In the genomic region with DNA sequence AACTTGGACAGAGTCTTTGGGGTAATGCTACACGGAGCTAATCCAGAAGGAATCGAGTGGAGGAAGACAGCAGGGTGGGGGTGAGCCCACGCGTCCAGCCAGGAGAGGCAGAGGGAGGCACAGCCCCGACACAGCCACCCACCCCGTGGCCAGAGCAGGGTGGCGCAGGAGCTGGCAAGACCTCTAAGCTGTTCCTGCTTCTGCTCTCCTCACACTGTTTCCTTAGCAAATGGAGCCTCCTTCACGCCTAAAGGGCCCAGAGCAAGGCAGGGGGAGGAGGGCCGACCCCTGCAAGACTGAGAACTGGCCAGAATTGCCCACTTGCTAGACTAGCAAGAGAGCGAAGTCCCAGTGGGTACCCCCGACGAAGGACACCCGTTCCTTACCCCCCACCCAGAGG, we compare ENCODE assay signal across 27 cellular contexts.
DNase-seq lines count a peak whose midpoint lies in the region; ATAC-seq and TF ChIP-seq lines count a peak whose summit lies in the region.
"Had no signal": no experiment of that assay in that cellular context is flagged by ENCODE, and none has a peak within 500 bp of the region (broad histone marks: within the 10 kb centered on the region; RNA-seq: fewer than 3 reads in every experiment).

No MANE protein-coding gene starts in this region.

- H3K4me1 ChIP-seq in HEK293 (ENCODE audit: control insufficient read depth, insufficient read depth, low read length) (no peaks in the 10 kb centered on the region), ascending aorta (peaks cover 0 to 7% of the 10 kb centered on the region in 2 donors), neural progenitor cell (no peaks in the 10 kb centered on the region), MM.1S (ENCODE audit: low read length) (no peaks in the 10 kb centered on the region)
- H3K4me1 ChIP-seq: body of pancreas, parathyroid adenoma, right lobe of liver, upper lobe of left lung had no signal

- no peak for ATAC-seq in stimulated activated naive B cell treated with anti-CD40 and anti-IgM and Interleukin-4, amounts not matched to agents 10 μg/mL and 1 μg/mL and 100 μg/mL, for 72 hours (replicated peaks)
- ATAC-seq: activated CD8-positive, alpha-beta memory T cell treated with anti-CD3 and anti-CD28 coated beads, Interleukin-2, amount 10 ng/mL, durations not matched to agents 7 days and 5 days; body of pancreas; naive thymus-derived CD4-positive, alpha-beta T cell; right lobe of liver had no signal

- H3K27me3 ChIP-seq in ascending aorta (no peaks in the 10 kb centered on the region), neural progenitor cell (no peaks in the 10 kb centered on the region), MM.1S (replicated peaks; ENCODE audit: insufficient read depth, low read length) (no peaks in the 10 kb centered on the region)
- H3K27me3 ChIP-seq: body of pancreas, esophagus muscularis mucosa, right lobe of liver, upper lobe of left lung had no signal

- no peak for DNase-seq in AG10803 (ENCODE audit: low read depth)
- no peak for DNase-seq in ascending aorta (ENCODE audit: low spot score in 2 of 2)
- no peak for DNase-seq in neural progenitor cell (ENCODE audit: low spot score)
- no peak for DNase-seq in foreskin melanocyte
- no peak for DNase-seq in MM.1S
- no peak for DNase-seq in DMS153 (lab: John Stamatoyannopoulos, UW)
- no peak for DNase-seq in stimulated activated naive B cell treated with anti-CD40 and anti-IgM and Interleukin-4, amounts not matched to agents 10 μg/mL and 1 μg/mL and 100 μg/mL, for 72 hours
- DNase-seq: activated CD4-positive, alpha-beta T cell treated with anti-CD3 and anti-CD28 coated beads, Interleukin-2, amount 10 ng/mL, durations not matched to agents 24 days and 14 days; activated CD8-positive, alpha-beta memory T cell treated with anti-CD3 and anti-CD28 coated beads, Interleukin-2, amount 10 ng/mL, durations not matched to agents 7 days and 5 days; activated naive CD8-positive, alpha-beta T cell treated with anti-CD3 and anti-CD28 coated beads for 36 hours; body of pancreas; CD4-positive, alpha-beta memory T cell; HFFc6; kidney glomerular epithelial cell; mesendoderm; naive thymus-derived CD4-positive, alpha-beta T cell; NCI-H2081 treated with DMSO at 0.1 percent for 48 hours; PC-9; right lobe of liver; stimulated activated CD4-positive, alpha-beta T cell treated with anti-CD3 and anti-CD28 coated beads, Interleukin-15, amount 100 ng/mL, for 24 hours; stimulated activated CD8-positive, alpha-beta memory T cell treated with anti-CD3 and anti-CD28 coated beads, Interleukin-4, amount 100 ng/mL, for 48 hours; T-helper 1 cell; upper lobe of left lung had no signal

- peaks cover 13% of the 10 kb centered on the region for H3K4me1 Mint-ChIP-seq in neural progenitor cell
- H3K4me1 Mint-ChIP-seq in stimulated activated naive B cell treated with anti-CD40 and anti-IgM and Interleukin-4, amounts not matched to agents 10 μg/mL and 1 μg/mL and 100 μg/mL, for 72 hours, result peaks cover 11 to 12% of the 10 kb centered on the region in 2 donors

- peak overlapping the region; percentile 46 for H3K27ac Mint-ChIP-seq in neural progenitor cell
- H3K27ac Mint-ChIP-seq in stimulated activated naive B cell treated with anti-CD40 and anti-IgM and Interleukin-4, amounts not matched to agents 10 μg/mL and 1 μg/mL and 100 μg/mL, for 72 hours, result no peak overlapping the region
- H3K27ac Mint-ChIP-seq: activated CD4-positive, alpha-beta T cell treated with anti-CD3 and anti-CD28 coated beads, Interleukin-2, amount 10 ng/mL, durations not matched to agents 24 days and 14 days; activated CD8-positive, alpha-beta memory T cell treated with anti-CD3 and anti-CD28 coated beads, Interleukin-2, amount 10 ng/mL, durations not matched to agents 7 days and 5 days; activated naive CD8-positive, alpha-beta T cell treated with anti-CD3 and anti-CD28 coated beads for 36 hours; HFFc6; naive thymus-derived CD4-positive, alpha-beta T cell had no signal

- POLR2A ChIA-PET in HEK293 (lab: Yijun Ruan, JAX), result no interaction called here

- H3K9me2 ChIP-seq in MM.1S (replicated peaks; ENCODE audit: insufficient read depth, low read length), result no peaks in the 10 kb centered on the region

- H3F3A ChIP-seq in neural progenitor cell (ENCODE audit: low read depth), result no peaks in the 10 kb centered on the region
- no peaks in the 10 kb centered on the region for H3F3A ChIP-seq in MM.1S (ENCODE audit: insufficient read depth, low read length)

- H3K4me3 Mint-ChIP-seq in neural progenitor cell, result no peak overlapping the region
- H3K4me3 Mint-ChIP-seq in stimulated activated naive B cell treated with anti-CD40 and anti-IgM and Interleukin-4, amounts not matched to agents 10 μg/mL and 1 μg/mL and 100 μg/mL, for 72 hours, result peak overlapping the region in 1 of 2 donors; percentile 21
- H3K4me3 Mint-ChIP-seq: activated CD4-positive, alpha-beta T cell treated with anti-CD3 and anti-CD28 coated beads, Interleukin-2, amount 10 ng/mL, durations not matched to agents 24 days and 14 days; activated CD8-positive, alpha-beta memory T cell treated with anti-CD3 and anti-CD28 coated beads, Interleukin-2, amount 10 ng/mL, durations not matched to agents 7 days and 5 days; activated naive CD8-positive, alpha-beta T cell treated with anti-CD3 and anti-CD28 coated beads for 36 hours; HFFc6 had no signal

- H3K27me3 Mint-ChIP-seq in neural progenitor cell (ENCODE audit: insufficient read depth, low read depth), result peaks cover 16% of the 10 kb centered on the region
- peaks cover 24 to 38% of the 10 kb centered on the region in 2 donors for H3K27me3 Mint-ChIP-seq in stimulated activated naive B cell treated with anti-CD40 and anti-IgM and Interleukin-4, amounts not matched to agents 10 μg/mL and 1 μg/mL and 100 μg/mL, for 72 hours

- H3K9me3 ChIP-seq in HEK293 (ENCODE audit: control insufficient read depth, insufficient read depth, low read depth, low read length) (no peaks in the 10 kb centered on the region), ascending aorta (no peaks in the 10 kb centered on the region), neural progenitor cell (ENCODE audit: low read depth) (no peaks in the 10 kb centered on the region), MM.1S (replicated peaks; ENCODE audit: insufficient read depth, low read length) (no peaks in the 10 kb centered on the region)
- H3K9me3 ChIP-seq: body of pancreas, esophagus muscularis mucosa, right lobe of liver, upper lobe of left lung had no signal

- H3K27ac ChIP-seq in HEK293 (ENCODE audit: extremely low read depth, low read depth, low read length) (no peak overlapping the region), ascending aorta (no peak overlapping the region), neural progenitor cell (no peak overlapping the region), MM.1S (ENCODE audit: low read length) (no peak overlapping the region)
- H3K27ac ChIP-seq: body of pancreas, coronary artery, esophagus muscularis mucosa, parathyroid adenoma, PC-9, right lobe of liver, upper lobe of left lung had no signal

- H3K36me3 Mint-ChIP-seq in neural progenitor cell, result peaks cover 2% of the 10 kb centered on the region
- H3K36me3 Mint-ChIP-seq in stimulated activated naive B cell treated with anti-CD40 and anti-IgM and Interleukin-4, amounts not matched to agents 10 μg/mL and 1 μg/mL and 100 μg/mL, for 72 hours, result peaks cover 2 to 3% of the 10 kb centered on the region in 2 donors
- H3K36me3 Mint-ChIP-seq: activated CD8-positive, alpha-beta memory T cell treated with anti-CD3 and anti-CD28 coated beads, Interleukin-2, amount 10 ng/mL, durations not matched to agents 7 days and 5 days; activated naive CD8-positive, alpha-beta T cell treated with anti-CD3 and anti-CD28 coated beads for 36 hours; CD4-positive, alpha-beta memory T cell had no signal

- H3K4me3 ChIP-seq in AG10803 (ENCODE audit: low read length) (no peak overlapping the region), HEK293 (ENCODE audit: low read depth, low read length) (no peak overlapping the region), ascending aorta (no peak overlapping the region), neural progenitor cell (no peak overlapping the region), MM.1S (ENCODE audit: low read length) (no peak overlapping the region)
- H3K4me3 ChIP-seq: body of pancreas, coronary artery, PC-9, right lobe of liver, upper lobe of left lung had no signal

- H3K79me2 ChIP-seq in neural progenitor cell (ENCODE audit: low read depth) (no peaks in the 10 kb centered on the region), MM.1S (ENCODE audit: low read length) (no peaks in the 10 kb centered on the region)
- H3K79me2 ChIP-seq: parathyroid adenoma had no signal

- CTCF ChIA-PET in HEK293 (lab: Yijun Ruan, JAX), result interaction anchor here (0.8 kb wide), 1 partner anchor 131 kb away, joined by 4 read pairs; no protein-coding TSS in a partner anchor

- H4K20me1 ChIP-seq in neural progenitor cell (ENCODE audit: low read depth) (no peaks in the 10 kb centered on the region), MM.1S (ENCODE audit: insufficient read depth, low read length) (no peaks in the 10 kb centered on the region)

- TF ChIP-seq CTCF in AG10803 (conservative IDR thresholded peaks at IDR 0.05; ENCODE audit: low read length) (peak; percentile 14; the same call in 1 of the 2 replicates), HEK293 (tag by site-specific recombination; IDR thresholded peaks at IDR 0.05) (no peak), ascending aorta (IDR thresholded peaks at IDR 0.05) (peak in 2 of 3 experiments; percentile 5 to 30), neural progenitor cell (IDR thresholded peaks at IDR 0.05) (no peak), MM.1S (IDR thresholded peaks at IDR 0.05; ENCODE audit: low read length) (no peak)

- H2AFZ ChIP-seq in neural progenitor cell (replicated peaks) (peak overlapping the region; percentile 10), MM.1S (ENCODE audit: low read length) (no peak overlapping the region)
- H2AFZ ChIP-seq: parathyroid adenoma, PC-9 had no signal

- H3K9ac ChIP-seq in neural progenitor cell (no peak overlapping the region), MM.1S (ENCODE audit: low read length) (no peak overlapping the region)
- H3K9ac ChIP-seq: parathyroid adenoma had no signal

- intact Hi-C loops in ascending aorta (cut with DNase I), result no loop called here

- H3K9me3 Mint-ChIP-seq in neural progenitor cell, result no peaks in the 10 kb centered on the region
- no peaks in the 10 kb centered on the region for H3K9me3 Mint-ChIP-seq in stimulated activated naive B cell treated with anti-CD40 and anti-IgM and Interleukin-4, amounts not matched to agents 10 μg/mL and 1 μg/mL and 100 μg/mL, for 72 hours
- H3K9me3 Mint-ChIP-seq: activated CD4-positive, alpha-beta T cell treated with anti-CD3 and anti-CD28 coated beads, Interleukin-2, amount 10 ng/mL, durations not matched to agents 24 days and 14 days; activated naive CD8-positive, alpha-beta T cell treated with anti-CD3 and anti-CD28 coated beads for 36 hours; CD4-positive, alpha-beta memory T cell had no signal

- H3K36me3 ChIP-seq in HEK293 (ENCODE audit: control insufficient read depth in 2 of 2, insufficient read depth in 1 of 2, low read length in 2 of 2), result no peaks in the 10 kb centered on the region
- no peaks in the 10 kb centered on the region for H3K36me3 ChIP-seq in ascending aorta
- H3K36me3 ChIP-seq in neural progenitor cell, result no peaks in the 10 kb centered on the region
- H3K36me3 ChIP-seq in MM.1S (replicated peaks; ENCODE audit: insufficient read depth, low read length), result no peaks in the 10 kb centered on the region
- H3K36me3 ChIP-seq: esophagus muscularis mucosa, right lobe of liver, upper lobe of left lung had no signal

- no peak overlapping the region for H3K4me2 ChIP-seq in neural progenitor cell
- H3K4me2 ChIP-seq in MM.1S (ENCODE audit: low read depth, low read length), result no peak overlapping the region
- H3K4me2 ChIP-seq: PC-9 had no signal

Comparison
In these comparisons a context has a peak if more than half of its experiments do, and no peak if none do; other contexts are left out.
1. CTCF ChIP-seq: peak in AG10803 (single experiment) and ascending aorta (2 of 3); none in HEK293 (single experiment), neural progenitor cell (single experiment) and MM.1S (single experiment).